In the genomic region with DNA sequence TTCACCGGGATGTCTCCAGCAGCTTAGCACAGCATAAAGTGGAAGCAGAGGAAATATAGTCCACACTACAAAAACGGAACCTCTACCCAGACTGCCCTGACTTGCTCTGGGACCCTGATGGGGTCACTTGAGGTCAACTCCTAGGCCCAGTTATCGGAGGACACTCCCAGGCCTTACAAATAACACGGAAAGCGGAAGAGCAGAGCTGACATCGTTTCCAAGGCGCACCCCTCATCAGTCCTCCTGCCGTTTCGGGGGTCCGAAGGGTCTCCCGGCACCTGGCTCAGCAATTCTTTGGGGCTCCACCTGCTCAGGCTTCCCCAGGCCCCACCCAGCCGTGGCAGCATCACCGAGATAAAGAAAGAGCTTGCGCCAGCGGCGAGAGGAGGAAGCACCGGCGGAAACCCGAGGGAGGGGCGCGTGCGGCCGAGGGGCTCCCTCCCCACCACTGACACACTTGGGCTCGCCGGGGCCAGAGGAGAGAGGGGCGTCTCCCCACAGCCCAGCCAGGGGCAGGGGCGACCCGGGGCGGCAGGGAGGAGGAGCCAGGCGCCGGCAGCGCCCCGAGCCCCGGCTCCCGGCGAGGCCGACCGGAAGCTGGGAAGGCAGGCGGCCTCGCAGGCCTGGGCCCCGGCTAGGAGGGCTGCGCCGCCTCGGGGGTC, we compare ENCODE assay signal across 8 cellular contexts. TPM values are rescaled to one million over a fixed set of nuclear protein-coding genes. Genes with fewer than 3 reads are reported as not detected.
A peak's percentile ranks its signal among the peaks of the same experiment; 100 is the strongest.
DNase-seq lines count a peak whose midpoint lies in the region; ATAC-seq and TF ChIP-seq lines count a peak whose summit lies in the region.

No MANE protein-coding gene starts in this region.

- H2BK15ac ChIP-seq in IMR-90 (ENCODE audit: low read depth, low read length): peak overlapping the region; percentile 44; the same call in 1 of the 3 replicates

- peak overlapping the region; percentile 65 for H3K27ac ChIP-seq in IMR-90 (ENCODE audit: insufficient read depth, low read length)

- peak overlapping the region; percentile 97 for H2AK9ac ChIP-seq in IMR-90 (replicated peaks; ENCODE audit: low read depth, low read length, poor library complexity)

- CTCF ChIA-PET in IMR-90 (lab: Yijun Ruan, JAX): interaction anchor here (0.6 to 1.3 kb wide), 2 partner anchors 13 kb away, joined by 3 to 4 read pairs; no protein-coding TSS in a partner anchor

- H3K9ac ChIP-seq in IMR-90 (ENCODE audit: low read depth, low read length): peak overlapping the region; percentile 56

- H4K8ac ChIP-seq in IMR-90 (ENCODE audit: low read depth in 2 of 2, low read length in 2 of 2): peak overlapping the region in 1 of 2 experiments; percentile 63; a peak in 2 of 4 replicates

- peak overlapping the region; percentile 95 for H3K4me2 ChIP-seq in IMR-90 (ENCODE audit: low read depth, low read length)

- intact Hi-C loops in IMR-90 (cut with micrococcal nuclease): loop anchor here (10.0 kb wide), 1 partner anchor 129 kb away; no protein-coding TSS in a partner anchor

- H3K4ac ChIP-seq in IMR-90 (ENCODE audit: low read depth, low read length): peak overlapping the region; percentile 74

- dilution Hi-C loops in IMR-90 (cut with HindIII; ENCODE audit: low sequenced_read_pairs, unreplicated experiment): no loop called here

- H3K4me3 ChIP-seq in IMR-90 (ENCODE audit: insufficient read depth, low read depth, low read length): peak overlapping the region; percentile 79

- TF ChIP-seq POLR2A in IMR-90 (IDR thresholded peaks at IDR 0.05; ENCODE audit: low read depth, low read length): no peak

- H3K9me1 ChIP-seq in IMR-90 (ENCODE audit: insufficient read depth, low read length): peaks cover 14% of the 10 kb centered on the region

- no peak overlapping the region for H2BK20ac ChIP-seq in IMR-90 (ENCODE audit: low read depth, low read length)

- H4K5ac ChIP-seq in IMR-90 (ENCODE audit: low read depth, low read length): no peak overlapping the region; the same call in 1 of the 2 replicates

- peaks cover 41% of the 10 kb centered on the region for H4K20me1 ChIP-seq in IMR-90 (ENCODE audit: insufficient read depth, low read length)

- peak overlapping the region; percentile 94 for H2AK5ac ChIP-seq in IMR-90 (ENCODE audit: low read depth, low read length)

- DNase-seq in NCI-H1092 treated with DMSO at 0.1 percent for 48 hours (lab: John Stamatoyannopoulos, UW) (peak; percentile 33), NCI-H1092 (lab: John Stamatoyannopoulos, UW) (no peak), IMR-90 (no peak), cerebellar cortex (ENCODE audit: low spot score) (peak; percentile 43), left kidney (ENCODE audit: low read depth, low spot score) (peak; percentile 64)
- DNase-seq in activated CD4-positive, CD25-positive, alpha-beta regulatory T cell treated with anti-CD3 and anti-CD28 coated beads, Interleukin-2, amount 50 U/mL, for 72 hours: peak; percentile 64
- DNase-seq in stimulated activated CD4-positive, alpha-beta T cell treated with anti-CD3 and anti-CD28 coated beads, Interleukin-2, amount 100 ng/mL, for 48 hours: peak; percentile 34 to 47

- no peaks in the 10 kb centered on the region for H3K9me3 ChIP-seq in IMR-90 (ENCODE audit: control insufficient read depth, insufficient read depth, low read length)

- peaks cover 7% of the 10 kb centered on the region for H3K36me3 ChIP-seq in IMR-90 (ENCODE audit: control insufficient read depth, insufficient read depth, low read length)

- no TSS peak for BruUV-seq in IMR-90 (replicated peaks; lab: Mats Ljungman, UMichigan)

- TF ChIP-seq CTCF in IMR-90 (conservative IDR thresholded peaks at IDR 0.05; ENCODE audit: low read depth, low read length): no peak

- H2AFZ ChIP-seq in IMR-90 (replicated peaks; ENCODE audit: low read length, poor library complexity): peak overlapping the region; percentile 93

- H3K56ac ChIP-seq in IMR-90 (ENCODE audit: extremely low read depth, insufficient read depth, low read length): no peak overlapping the region; the same call in 1 of the 2 replicates

- H3K18ac ChIP-seq in IMR-90 (ENCODE audit: low read depth, low read length): no peak overlapping the region

- in situ Hi-C loops in IMR-90 (cut with MboI; ENCODE audit: low sequenced_read_pairs): no loop called here

- 0% methylated on average over 17 of the region's 44 CpGs; no CpG with 5 or more reads in 1 of the 2 experiments for WGBS in IMR-90 (ENCODE audit: extremely low coverage in 2 of 2, insufficient read length in 1 of 2), 2 experiments

- no peaks in the 10 kb centered on the region for H3K27me3 ChIP-seq in IMR-90 (ENCODE audit: control insufficient read depth, insufficient read depth, low read length)

- peaks cover 18 to 48% of the 10 kb centered on the region in 2 experiments for H3K79me1 ChIP-seq in IMR-90 (ENCODE audit: low read depth in 1 of 2, low read length in 2 of 2)

- H2BK120ac ChIP-seq in IMR-90 (ENCODE audit: low read depth, low read length): peak overlapping the region; percentile 3; the same call in 1 of the 2 replicates

- POLR2A ChIA-PET in IMR-90 (lab: Charles Lee; ENCODE audit: unreplicated experiment): interaction anchor here (0.6 kb wide), 1 partner anchor 100 kb away, joined by 9 read pairs; no protein-coding TSS in a partner anchor

- no peak for TF ChIP-seq RAD21 in IMR-90 (IDR thresholded peaks at IDR 0.05; ENCODE audit: low read length)

- H3K14ac ChIP-seq in IMR-90 (replicated peaks; ENCODE audit: low read depth, low read length): peak overlapping the region; percentile 85

- peaks cover 11% of the 10 kb centered on the region for H3K4me1 ChIP-seq in IMR-90 (ENCODE audit: control insufficient read depth, insufficient read depth, low read length)

- H3K23ac ChIP-seq in IMR-90 (ENCODE audit: low read depth, low read length): peak overlapping the region; percentile 96

- H2BK5ac ChIP-seq in IMR-90 (ENCODE audit: low read depth, low read length, poor library complexity, severe bottlenecking): peak overlapping the region; percentile 11

- ATAC-seq in IMR-90 (ENCODE audit: low read depth) (peak; percentile 52), HG03045 (IDR thresholded peaks at IDR 0.05; ENCODE audit: unreplicated experiment) (no peak)

- peak overlapping the region; percentile 46 for H4K91ac ChIP-seq in IMR-90 (ENCODE audit: insufficient read depth, low read depth, low read length)

TF ChIP-seq in IMR-90, 13 proteins besides CTCF, POLR2A, EP300 and RAD21:
- TF ChIP-seq CEBPB (IDR thresholded peaks at IDR 0.05; ENCODE audit: low read depth, low read length) (no peak), BHLHE40 (IDR thresholded peaks at IDR 0.05; ENCODE audit: low read depth, low read length) (no peak), RCOR1 (IDR thresholded peaks at IDR 0.05; ENCODE audit: insufficient replicate concordance, low read length) (no peak)

RNA-seq across cellular contexts. Expression of a gene that starts 0.7 kb away (rescaled TPM):
- total RNA-seq in IMR-90 (2012; rRNA removed): 6.3 and 7.8 TPM in 2 replicates
- polyA plus RNA-seq in IMR-90 (2012; rRNA removed): 23.6 and 26.7 TPM in 2 replicates
- polyA plus RNA-seq in IMR-90 (2012; cell fraction: cytosol; rRNA removed): 4.2 and 9.3 TPM in 2 replicates
- 135 and 301 TPM in 2 replicates for polyA plus RNA-seq in IMR-90 (2012; cell fraction: nucleus; rRNA removed; ENCODE audit: low replicate concordance)

RNA-seq across cellular contexts. Expression of a gene that starts 10.0 kb away (rescaled TPM):
- 36.9 and 38.0 TPM in 2 replicates for total RNA-seq in IMR-90 (2012; rRNA removed)
- 40.2 TPM in 2 replicates for polyA plus RNA-seq in IMR-90 (2012; rRNA removed)
- polyA plus RNA-seq in IMR-90 (2012; cell fraction: cytosol; rRNA removed): 28.2 and 36.0 TPM in 2 replicates
- polyA plus RNA-seq in IMR-90 (2012; cell fraction: nucleus; rRNA removed; ENCODE audit: low replicate concordance): 75.3 and 86.2 TPM in 2 replicates

RNA-seq across cellular contexts. Expression of a gene that starts 44.0 kb away (rescaled TPM):
- 9.3 and 10.3 TPM in 2 replicates for total RNA-seq in IMR-90 (2012; rRNA removed)
- polyA plus RNA-seq in IMR-90 (2012; rRNA removed): 83.8 and 87.2 TPM in 2 replicates
- polyA plus RNA-seq in IMR-90 (2012; cell fraction: cytosol; rRNA removed): 83.6 and 183 TPM in 2 replicates
- 42.8 and 134 TPM in 2 replicates for polyA plus RNA-seq in IMR-90 (2012; cell fraction: nucleus; rRNA removed; ENCODE audit: low replicate concordance)

RNA-seq across cellular contexts. Expression of a gene that starts 58.8 kb away (rescaled TPM):
- total RNA-seq in IMR-90 (2012; rRNA removed): 67.6 and 73.6 TPM in 2 replicates
- 48.6 and 52.4 TPM in 2 replicates for polyA plus RNA-seq in IMR-90 (2012; rRNA removed)
- 62.4 and 64.5 TPM in 2 replicates for polyA plus RNA-seq in IMR-90 (2012; cell fraction: cytosol; rRNA removed)
- polyA plus RNA-seq in IMR-90 (2012; cell fraction: nucleus; rRNA removed; ENCODE audit: low replicate concordance): 50.0 and 61.0 TPM in 2 replicates

Comparison
In these comparisons a context has a peak if more than half of its experiments do, and no peak if none do; other contexts are left out.
1. DNase-seq: peak in NCI-H1092 treated with DMSO at 0.1 percent for 48 hours (single experiment), activated CD4-positive, CD25-positive, alpha-beta regulatory T cell treated with anti-CD3 and anti-CD28 coated beads, Interleukin-2, amount 50 U/mL, for 72 hours (single experiment), cerebellar cortex (single experiment), left kidney (single experiment) and stimulated activated CD4-positive, alpha-beta T cell treated with anti-CD3 and anti-CD28 coated beads, Interleukin-2, amount 100 ng/mL, for 48 hours (2 of 2); none in NCI-H1092 (single experiment) and IMR-90 (single experiment).